Comparison of ENCODE assay signal across 9 cellular contexts in the genomic region with DNA sequence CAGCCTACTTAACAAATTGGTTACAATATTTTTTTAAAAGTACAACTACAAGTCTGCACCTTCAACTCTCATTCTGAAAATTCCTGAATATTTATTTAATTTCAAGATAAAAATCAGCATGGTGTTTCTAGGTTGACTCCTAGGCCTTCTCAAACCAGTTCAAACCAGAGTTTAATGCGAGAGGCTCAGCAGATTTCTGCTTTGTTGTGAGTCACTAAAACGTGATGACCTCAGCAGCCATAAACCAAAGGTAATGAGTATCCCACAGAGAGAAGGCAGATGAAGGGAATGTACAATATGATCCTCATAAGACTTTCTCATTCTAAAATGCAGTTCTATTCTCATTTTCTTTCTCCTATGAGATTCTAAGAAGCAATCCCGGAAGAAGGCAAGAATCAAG. TPM values are rescaled to one million over a fixed set of nuclear protein-coding genes. Genes with fewer than 3 reads are reported as not detected.
DNase-seq lines count a peak whose midpoint lies in the region; FAIRE-seq and TF ChIP-seq lines count a peak whose summit lies in the region.
"Had no signal": no experiment of that assay in that cellular context is flagged by ENCODE, and none has a peak within 500 bp of the region (broad histone marks: within the 10 kb centered on the region; RNA-seq: fewer than 3 reads in every experiment).

No MANE protein-coding gene starts in this region.

- CTCF ChIA-PET in CD8-positive, alpha-beta memory T cell (lab: Charles Lee), result no interaction called here

- no peak for TF ChIP-seq CTCF in neural crest cell (conservative IDR thresholded peaks at IDR 0.05)

- H3K36me3 Mint-ChIP-seq in CD8-positive, alpha-beta memory T cell, result peaks cover 2 to 47% (median 3%) of the 10 kb centered on the region in 3 donors
- peaks cover 2% of the 10 kb centered on the region for H3K36me3 Mint-ChIP-seq in neural crest cell (ENCODE audit: low read depth)

- peaks cover 17% of the 10 kb centered on the region for H3K36me3 ChIP-seq in CD8-positive, alpha-beta memory T cell (ENCODE audit: insufficient read depth, low read length)
- peaks cover 34% of the 10 kb centered on the region for H3K36me3 ChIP-seq in effector memory CD4-positive, alpha-beta T cell (ENCODE audit: control insufficient read depth, insufficient read depth, low read length)

- no peaks in the 10 kb centered on the region for H3K9me3 Mint-ChIP-seq in CD8-positive, alpha-beta memory T cell
- H3K9me3 Mint-ChIP-seq in neural crest cell, result no peaks in the 10 kb centered on the region

- peak overlapping the region in 7 of 8 donors; percentile 54 to 97 (median 89) for H3K27ac Mint-ChIP-seq in CD8-positive, alpha-beta memory T cell
- H3K27ac Mint-ChIP-seq in neural crest cell (ENCODE audit: unreplicated experiment), result no peak overlapping the region

- peaks cover 36% of the 10 kb centered on the region for H3K4me1 ChIP-seq in CD8-positive, alpha-beta memory T cell (ENCODE audit: insufficient read depth, low read length)
- H3K4me1 ChIP-seq in effector memory CD4-positive, alpha-beta T cell (ENCODE audit: control insufficient read depth, insufficient read depth, low read length, poor library complexity, severe bottlenecking), result peaks cover 24% of the 10 kb centered on the region

- peak overlapping the region; percentile 93 for H3K4me3 ChIP-seq in CD8-positive, alpha-beta memory T cell (ENCODE audit: low read length)
- H3K4me3 ChIP-seq in effector memory CD4-positive, alpha-beta T cell (ENCODE audit: insufficient read depth, low read depth, low read length, poor library complexity, severe bottlenecking), result peak overlapping the region; percentile 71

- peak overlapping the region; percentile 64 for H3K27ac ChIP-seq in CD8-positive, alpha-beta memory T cell (ENCODE audit: low read depth, low read length)
- H3K27ac ChIP-seq in effector memory CD4-positive, alpha-beta T cell (ENCODE audit: insufficient read depth, low read length, poor library complexity, severe bottlenecking), result no peak overlapping the region

- no peak for DNase-seq in CD8-positive, alpha-beta memory T cell
- DNase-seq in HTR-8/SVneo (ENCODE audit: insufficient read length, low spot score) (peak; percentile 72), SW480 (ENCODE audit: low spot score) (peak; percentile 87), neural crest cell (ENCODE audit: low read depth, low spot score) (no peak), DMS114 treated with DMSO at 0.1 percent for 48 hours (lab: John Stamatoyannopoulos, UW; ENCODE audit: unreplicated experiment) (no peak), D341Med (ENCODE audit: low spot score) (no peak), ureter (ENCODE audit: low spot score) (no peak)
- no peak for DNase-seq in effector memory CD4-positive, alpha-beta T cell

- FAIRE-seq in HTR-8/SVneo (lab: Jason Lieb, UNC), result no peak

- peaks cover 30 to 54% (median 50%) of the 10 kb centered on the region in 3 donors for H3K4me1 Mint-ChIP-seq in CD8-positive, alpha-beta memory T cell
- H3K4me1 Mint-ChIP-seq in neural crest cell, result peaks cover 28% of the 10 kb centered on the region

- H3K27me3 ChIP-seq in CD8-positive, alpha-beta memory T cell (ENCODE audit: insufficient read depth, low read length, poor library complexity, severe bottlenecking), result no peaks in the 10 kb centered on the region
- no peaks in the 10 kb centered on the region for H3K27me3 ChIP-seq in effector memory CD4-positive, alpha-beta T cell (replicated peaks; ENCODE audit: control insufficient read depth, insufficient read depth, low read length, poor library complexity, severe bottlenecking)

- H3K9me3 ChIP-seq in CD8-positive, alpha-beta memory T cell (ENCODE audit: low read length), result no peaks in the 10 kb centered on the region
- no peaks in the 10 kb centered on the region for H3K9me3 ChIP-seq in effector memory CD4-positive, alpha-beta T cell (ENCODE audit: control insufficient read depth, low read length)

- POLR2A ChIA-PET in CD8-positive, alpha-beta memory T cell (lab: Charles Lee), result interaction anchor here (0.6 to 0.7 kb wide), 2 partner anchors 23 to 379 kb away, joined by 3 to 4 read pairs; no protein-coding TSS in a partner anchor

- peak overlapping the region; percentile 88 to 95 (median 90) for H3K4me3 Mint-ChIP-seq in CD8-positive, alpha-beta memory T cell
- peak overlapping the region; percentile 90 for H3K4me3 Mint-ChIP-seq in neural crest cell

- H3K27me3 Mint-ChIP-seq in CD8-positive, alpha-beta memory T cell, result no peaks in the 10 kb centered on the region
- peaks cover 20% of the 10 kb centered on the region for H3K27me3 Mint-ChIP-seq in neural crest cell (ENCODE audit: low read depth)

RNA-seq across cellular contexts. Expression of a gene that starts 1.5 kb away (rescaled TPM):
- 10 to 100 TPM; 30.5 to 33.8 TPM for total RNA-seq in CD8-positive, alpha-beta memory T cell
- polyA plus RNA-seq in CD8-positive, alpha-beta memory T cell, result 25.2 TPM
- total RNA-seq in neural crest cell (30.0 and 37.4 TPM in 2 replicates), ureter (34.6 TPM)

RNA-seq across cellular contexts. Expression of a gene that starts 15.1 kb away (rescaled TPM):
- total RNA-seq in CD8-positive, alpha-beta memory T cell, result not detected
- not detected for polyA plus RNA-seq in CD8-positive, alpha-beta memory T cell
- total RNA-seq in neural crest cell (not detected in 2 replicates), ureter (not detected)
- total RNA-seq: T-helper 2 cell treated with Interferon-gamma antibody and Interleukin-4, amounts not matched to agents 100 ng/mL and 5 ng/mL, for 36 hours had no signal

Comparison
In these comparisons a context has a peak if more than half of its experiments do, and no peak if none do; other contexts are left out.
1. DNase-seq: peak in HTR-8/SVneo (single experiment) and SW480 (single experiment); none in CD8-positive, alpha-beta memory T cell (0 of 5), effector memory CD4-positive, alpha-beta T cell (0 of 3), neural crest cell (single experiment), DMS114 treated with DMSO at 0.1 percent for 48 hours (single experiment), D341Med (single experiment) and ureter (single experiment).